16 cellular contexts compared by ENCODE assay signal in the genomic region with DNA sequence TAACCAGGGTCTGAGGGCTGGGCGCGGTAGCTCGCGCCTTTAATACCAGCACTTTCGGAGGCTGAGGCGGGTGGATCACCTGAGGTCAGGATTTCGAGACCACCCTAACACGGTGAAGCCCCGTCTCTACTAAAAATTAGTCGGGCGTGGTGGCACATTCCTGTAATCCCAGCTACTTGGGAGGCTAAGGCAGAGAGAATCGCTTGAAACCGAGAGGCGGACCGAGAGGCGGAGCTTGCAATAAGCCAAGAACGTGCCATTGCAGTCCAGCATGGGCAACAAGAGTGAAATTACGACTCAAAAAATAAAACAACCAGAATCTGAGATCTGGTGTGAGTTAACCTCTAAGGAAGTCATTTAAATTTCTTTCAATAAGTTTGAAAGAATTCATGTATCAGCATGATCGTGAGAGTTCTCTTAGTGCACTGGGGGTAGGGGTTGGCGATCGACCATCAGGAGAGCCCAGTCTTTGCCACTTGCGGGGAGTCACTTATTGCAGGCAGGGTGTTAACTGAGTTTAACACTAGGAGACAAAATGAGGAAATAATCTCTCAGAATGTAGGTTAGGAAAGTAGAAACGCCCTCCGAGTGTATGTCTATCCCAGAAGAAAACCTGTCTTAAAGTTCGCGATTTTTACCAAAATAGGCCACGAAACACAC.
A peak's percentile ranks its signal among the peaks of the same experiment; 100 is the strongest.
DNase-seq lines count a peak whose midpoint lies in the region; ATAC-seq, FAIRE-seq and TF ChIP-seq lines count a peak whose summit lies in the region.
"Had no signal": no experiment of that assay in that cellular context is flagged by ENCODE, and none has a peak within 500 bp of the region (broad histone marks: within the 10 kb centered on the region; RNA-seq: fewer than 3 reads in every experiment).

No MANE protein-coding gene starts in this region.

- no peaks in the 10 kb centered on the region for H4K20me1 ChIP-seq in H9 (ENCODE audit: control insufficient read depth, insufficient read depth, insufficient read length)

- H3K27ac Mint-ChIP-seq in H9, result no peak overlapping the region
- H3K27ac Mint-ChIP-seq: CD8-positive, alpha-beta T cell had no signal

- H3K27me3 ChIP-seq in BE2C (peaks cover 12% of the 10 kb centered on the region; the same call in 1 of the 2 replicates), H9 (ENCODE audit: insufficient read depth, low read length) (peaks cover 16% of the 10 kb centered on the region; the same call in 1 of the 2 replicates), bronchial epithelial cell (ENCODE audit: control insufficient read depth, insufficient read depth, low read length) (peaks cover 4% of the 10 kb centered on the region), kidney epithelial cell (ENCODE audit: control insufficient read depth, insufficient read depth, low read length) (peaks cover 25% of the 10 kb centered on the region), tibial artery (peaks cover 0 to 66% of the 10 kb centered on the region in 2 donors)

- peak overlapping the region; percentile 12 for H3K9ac ChIP-seq in H9 (ENCODE audit: extremely low read depth, insufficient read length, low read length)

- intact Hi-C loops in tibial artery (cut with DNase I; ENCODE audit: low total_unique reads), result no loop called here

- H3T11ph ChIP-seq in H9 (ENCODE audit: low read length), result no peak overlapping the region

- H3K4me1 ChIP-seq in BE2C, result no peaks in the 10 kb centered on the region
- no peaks in the 10 kb centered on the region for H3K4me1 ChIP-seq in H9 (ENCODE audit: insufficient read depth, low read length)
- no peaks in the 10 kb centered on the region for H3K4me1 ChIP-seq in tibial artery

- no peak for FAIRE-seq in bronchial epithelial cell (lab: Jason Lieb, UNC)

- H3K79me1 ChIP-seq in H9 (ENCODE audit: insufficient read depth, low read depth, low read length, poor library complexity, severe bottlenecking), result no peaks in the 10 kb centered on the region

- peaks cover 0 to under 1% of the 10 kb centered on the region in 2 experiments; a peak in 3 of 5 replicates for H3K9me3 Mint-ChIP-seq in H9

- H3K4me3 Mint-ChIP-seq in H9, result peak overlapping the region; percentile 69 to 88

- no peaks in the 10 kb centered on the region for H3K9me3 ChIP-seq in BE2C
- no peaks in the 10 kb centered on the region for H3K9me3 ChIP-seq in H9 (ENCODE audit: control insufficient read depth, low read depth, low read length)
- peaks cover 0 to 6% (median 0%) of the 10 kb centered on the region in 3 donors for H3K9me3 ChIP-seq in tibial artery
- H3K9me3 ChIP-seq: neutrophil, suprapubic skin had no signal

- no peak overlapping the region for H3K4ac ChIP-seq in H9 (ENCODE audit: low read depth, low read length)

- H3K23me2 ChIP-seq in H9 (ENCODE audit: insufficient read length, low read depth, low read length, poor library complexity, severe bottlenecking), result peaks cover 19% of the 10 kb centered on the region

- no peak overlapping the region for H3K56ac ChIP-seq in H9 (ENCODE audit: insufficient read length, low read depth, low read length)

- no peak overlapping the region for H2BK15ac ChIP-seq in H9 (ENCODE audit: low read depth, low read length)

- H3K27ac ChIP-seq in H9 (ENCODE audit: insufficient read length, low read depth, low read length) (no peak overlapping the region), tibial artery (no peak overlapping the region)
- H3K27ac ChIP-seq: heart left ventricle, neutrophil, suprapubic skin had no signal

- TF ChIP-seq CTCF in BE2C (IDR thresholded peaks at IDR 0.05; ENCODE audit: low read depth, low read length) (no peak), H9 (conservative IDR thresholded peaks at IDR 0.05) (no peak), bronchial epithelial cell (IDR thresholded peaks at IDR 0.05; ENCODE audit: insufficient read depth, low read length, severe bottlenecking) (no peak), kidney epithelial cell (IDR thresholded peaks at IDR 0.05; ENCODE audit: insufficient read depth, low read length, poor library complexity, severe bottlenecking) (no peak), tibial artery (IDR thresholded peaks at IDR 0.05) (no peak)

- peak overlapping the region; percentile 35 for H3K4me3 ChIP-seq in BE2C (ENCODE audit: low read depth, low read length)
- H3K4me3 ChIP-seq in bronchial epithelial cell (ENCODE audit: low read depth, low read length), result peak overlapping the region; percentile 10
- H3K4me3 ChIP-seq in kidney epithelial cell (ENCODE audit: low read depth, low read length), result peak overlapping the region; percentile 13
- no peak overlapping the region for H3K4me3 ChIP-seq in tibial artery
- H3K4me3 ChIP-seq: heart left ventricle, suprapubic skin had no signal

- no peak overlapping the region for H3K18ac ChIP-seq in H9 (ENCODE audit: insufficient read length, low read depth, low read length)

- WGBS in H9 (ENCODE audit: extremely low coverage, insufficient read length, low lambda C conversion rate), result no CpG with 5 or more reads among the region's 27 CpGs

- H3K36me3 ChIP-seq in BE2C (no peaks in the 10 kb centered on the region), bronchial epithelial cell (ENCODE audit: control insufficient read depth, insufficient read depth, low read length) (no peaks in the 10 kb centered on the region), kidney epithelial cell (ENCODE audit: control insufficient read depth, insufficient read depth, low read length) (no peaks in the 10 kb centered on the region), tibial artery (no peaks in the 10 kb centered on the region)
- H3K36me3 ChIP-seq: heart left ventricle, neutrophil, suprapubic skin had no signal

- no peak overlapping the region for H2AFZ ChIP-seq in H9 (ENCODE audit: low read length)

- ATAC-seq in HG03039 (IDR thresholded peaks at IDR 0.05; ENCODE audit: unreplicated experiment), result no peak
- ATAC-seq: CD8-positive, alpha-beta T cell; heart left ventricle had no signal

- no peak overlapping the region for H3K14ac ChIP-seq in H9 (ENCODE audit: insufficient read depth, low read length)

- no peak overlapping the region for H2BK20ac ChIP-seq in H9 (ENCODE audit: low read depth, low read length, poor library complexity, severe bottlenecking)

- no peak overlapping the region for H2BK120ac ChIP-seq in H9 (ENCODE audit: low read depth, low read length, poor library complexity, severe bottlenecking)

- no peak for DNase-seq in BE2C
- DNase-seq in H9, result no peak
- DNase-seq in bronchial epithelial cell (ENCODE audit: low read depth), result peak; percentile 9
- DNase-seq in kidney epithelial cell (ENCODE audit: low read depth), result no peak
- no peak for DNase-seq in tibial artery
- no peak for DNase-seq in activated T-cell treated with anti-CD3 and anti-CD28 coated beads for 4 hours
- DNase-seq in DMS53 treated with DMSO at 0.1 percent for 48 hours (lab: John Stamatoyannopoulos, UW; ENCODE audit: unreplicated experiment), result no peak
- DNase-seq: activated CD4-positive, alpha-beta T cell treated with anti-CD3 and anti-CD28 coated beads for 4 hours; CD8-positive, alpha-beta T cell; central memory CD4-positive, alpha-beta T cell; heart left ventricle; NCI-H2029 treated with DMSO at 0.1 percent for 48 hours; stimulated activated CD4-positive, alpha-beta T cell treated with anti-CD3 and anti-CD28 coated beads, Interleukin-2, amount 100 ng/mL, for 48 hours had no signal

- H3K27me3 Mint-ChIP-seq in H9 (ENCODE audit: low read depth), result peaks cover 73% of the 10 kb centered on the region

- H4K5ac ChIP-seq in H9 (ENCODE audit: insufficient read length, low read depth, low read length), result no peak overlapping the region

- H3K4me1 Mint-ChIP-seq in H9, result peaks cover 18 to 21% of the 10 kb centered on the region in 2 experiments

- no peaks in the 10 kb centered on the region for H3K36me3 Mint-ChIP-seq in H9 (ENCODE audit: insufficient read depth in 1 of 3, low read depth in 3 of 3)
- H3K36me3 Mint-ChIP-seq: CD8-positive, alpha-beta T cell had no signal

- peak overlapping the region; percentile 99 for H3K4me2 ChIP-seq in H9 (ENCODE audit: insufficient read depth, insufficient read length, low read length)

- H3K79me2 ChIP-seq in H9 (ENCODE audit: insufficient read depth, low read length), result no peaks in the 10 kb centered on the region

- no peak overlapping the region for H3K23ac ChIP-seq in H9 (ENCODE audit: insufficient read length, low read depth, low read length)

- H4K8ac ChIP-seq in H9 (replicated peaks; ENCODE audit: insufficient read length, low read depth, low read length), result no peak overlapping the region

- no peak overlapping the region for H2AK5ac ChIP-seq in H9 (ENCODE audit: insufficient read length, low read length)

- no peak overlapping the region for H2BK5ac ChIP-seq in H9 (ENCODE audit: insufficient read length, low read length)

- H2BK12ac ChIP-seq in H9 (ENCODE audit: insufficient read length, low read depth, low read length), result no peak overlapping the region

- no peak overlapping the region for H4K91ac ChIP-seq in H9 (ENCODE audit: insufficient read length, low read depth, low read length)

Comparison
In these comparisons a context has a peak if more than half of its experiments do, and no peak if none do; other contexts are left out.
1. H3K4me3 ChIP-seq: peak in BE2C (single experiment), bronchial epithelial cell (single experiment) and kidney epithelial cell (single experiment); none in tibial artery (0 of 2).